8 cellular contexts compared by ENCODE assay signal in genomic region chr1:42335050-42335808, GRCh38. TPM values are rescaled to one million over a fixed set of nuclear protein-coding genes. Genes with fewer than 3 reads are reported as not detected.
DNase-seq lines count a peak whose midpoint lies in the region; ATAC-seq and TF ChIP-seq lines count a peak whose summit lies in the region.

Gene FOXJ3 (minus strand): TSS chr1:42335235. CDS start chr1:42311093, 24,142 bp downstream.

- no peaks in the 10 kb centered on the region for H3K9me3 ChIP-seq in endodermal cell (ENCODE audit: control insufficient read depth, low read length)

- no peaks in the 10 kb centered on the region for H3K36me3 ChIP-seq in endodermal cell (ENCODE audit: control insufficient read depth, insufficient read depth, low read length)

- CTCF ChIA-PET in activated CD8-positive, alpha-beta memory T cell treated with anti-CD3 and anti-CD28 coated beads, Interleukin-2, amount 10 ng/mL, durations not matched to agents 7 days and 5 days (lab: Charles Lee): interaction anchor here (1.2 to 1.8 kb wide), 2 partner anchors 161 to 162 kb away, joined by 3 to 7 read pairs; no protein-coding TSS in a partner anchor

- DNase-seq in CMK (ENCODE audit: low read depth) (peak; percentile 99), GM20000 (ENCODE audit: low spot score) (peak; percentile 96), HT1080 (ENCODE audit: low read depth) (peak; percentile 81), NOMO-1 (lab: John Stamatoyannopoulos, UW; ENCODE audit: unreplicated experiment in 2 of 2) (peak; percentile 83 to 89), endodermal cell (peak; percentile 97), mesenteric fat pad (ENCODE audit: low spot score) (peak; percentile 97)
- DNase-seq in activated CD8-positive, alpha-beta memory T cell treated with anti-CD3 and anti-CD28 coated beads, Interleukin-2, amount 10 ng/mL, durations not matched to agents 7 days and 5 days: peak; percentile 92
- peak; percentile 82 for DNase-seq in stimulated activated CD8-positive, alpha-beta memory T cell treated with anti-CD3 and anti-CD28 coated beads, Interleukin-15, amount 100 ng/mL, for 1 hour (ENCODE audit: low read depth)

- H3K36me3 Mint-ChIP-seq in activated CD8-positive, alpha-beta memory T cell treated with anti-CD3 and anti-CD28 coated beads, Interleukin-2, amount 10 ng/mL, durations not matched to agents 7 days and 5 days: peaks cover 4% of the 10 kb centered on the region
- peaks cover 3% of the 10 kb centered on the region for H3K36me3 Mint-ChIP-seq in endodermal cell (ENCODE audit: low read depth)

- peak within 1 kb of the TSS; percentile 89 for H3K27ac ChIP-seq in endodermal cell (ENCODE audit: low read depth, low read length)

- TF ChIP-seq CTCF in GM20000 (IDR thresholded peaks at IDR 0.05; ENCODE audit: extremely low read depth, missing control alignments) (no peak), endodermal cell (conservative IDR thresholded peaks at IDR 0.05) (no peak)

- no peaks in the 10 kb centered on the region for H3K27me3 Mint-ChIP-seq in activated CD8-positive, alpha-beta memory T cell treated with anti-CD3 and anti-CD28 coated beads, Interleukin-2, amount 10 ng/mL, durations not matched to agents 7 days and 5 days
- no peaks in the 10 kb centered on the region for H3K27me3 Mint-ChIP-seq in endodermal cell (ENCODE audit: insufficient read depth)

- no peaks in the 10 kb centered on the region for H3K27me3 ChIP-seq in endodermal cell (ENCODE audit: control insufficient read depth, insufficient read depth, low read length, poor library complexity, severe bottlenecking)

- WGBS in endodermal cell (ENCODE audit: insufficient coverage in 1 of 2, insufficient read length in 1 of 2), 2 experiments: 0% methylated on average over 79 of the region's 79 CpGs; no CpG with 5 or more reads in 1 of the 2 experiments

- peak within 1 kb of the TSS; percentile 96 for H3K9ac ChIP-seq in endodermal cell (ENCODE audit: extremely low read depth, low read length, poor library complexity, severe bottlenecking)

- H3K4me1 ChIP-seq in endodermal cell (ENCODE audit: control insufficient read depth, insufficient read depth, low read length): peaks cover 6% of the 10 kb centered on the region

- H3K27ac Mint-ChIP-seq in activated CD8-positive, alpha-beta memory T cell treated with anti-CD3 and anti-CD28 coated beads, Interleukin-2, amount 10 ng/mL, durations not matched to agents 7 days and 5 days: peak within 1 kb of the TSS; percentile 89
- peak within 1 kb of the TSS; percentile 90 for H3K27ac Mint-ChIP-seq in endodermal cell

- no peaks in the 10 kb centered on the region for H3K9me3 Mint-ChIP-seq in activated CD8-positive, alpha-beta memory T cell treated with anti-CD3 and anti-CD28 coated beads, Interleukin-2, amount 10 ng/mL, durations not matched to agents 7 days and 5 days (ENCODE audit: low read depth)
- no peaks in the 10 kb centered on the region for H3K9me3 Mint-ChIP-seq in endodermal cell

- ATAC-seq in activated CD8-positive, alpha-beta memory T cell treated with anti-CD3 and anti-CD28 coated beads, Interleukin-2, amount 10 ng/mL, durations not matched to agents 7 days and 5 days: peak; percentile 90

- H3K4me3 Mint-ChIP-seq in activated CD8-positive, alpha-beta memory T cell treated with anti-CD3 and anti-CD28 coated beads, Interleukin-2, amount 10 ng/mL, durations not matched to agents 7 days and 5 days: peak within 1 kb of the TSS; percentile 92
- H3K4me3 Mint-ChIP-seq in endodermal cell: peak within 1 kb of the TSS; percentile 77

- H3K4me3 ChIP-seq in endodermal cell (ENCODE audit: low read length): peak within 1 kb of the TSS; percentile 84

- H3K4me1 Mint-ChIP-seq in activated CD8-positive, alpha-beta memory T cell treated with anti-CD3 and anti-CD28 coated beads, Interleukin-2, amount 10 ng/mL, durations not matched to agents 7 days and 5 days: peaks cover 41% of the 10 kb centered on the region
- peaks cover 55% of the 10 kb centered on the region for H3K4me1 Mint-ChIP-seq in endodermal cell

RNA-seq across cellular contexts. Expression of gene FOXJ3, which starts in this region (rescaled TPM):
- 22.7 and 30.6 TPM in 2 replicates for total RNA-seq in HT1080 (2014; rRNA removed; shearing (Covaris generic))
- polyA plus RNA-seq in HT1080 (2015; cell fraction: cytosol; rRNA removed): 26.9 and 33.3 TPM in 2 replicates
- 62.9 and 66.2 TPM in 2 replicates for polyA plus RNA-seq in HT1080 (2015; cell fraction: nucleus; rRNA removed)
- total RNA-seq in activated CD8-positive, alpha-beta memory T cell treated with anti-CD3 and anti-CD28 coated beads, Interleukin-2, amount 10 ng/mL, durations not matched to agents 7 days and 5 days: 10 to 100 TPM; 39.3 to 41.9 TPM
- total RNA-seq in endodermal cell (10 to 100 TPM; 67.3 to 79.4 TPM), mesenteric fat pad (62.1 TPM)
- 47.6 TPM for polyA plus RNA-seq in endodermal cell (2013, experiment 1 of 2)
- 45.6 TPM for polyA plus RNA-seq in endodermal cell (2013, experiment 2 of 2)

Comparison
In these comparisons a context has a peak if more than half of its experiments do, and no peak if none do; other contexts are left out.
1. Peak in every context shown above with its lines: DNase-seq, ATAC-seq, H3K4me3 ChIP-seq and H3K27ac ChIP-seq.